In genomic region chr2:189581354-189582139, GRCh38 we compare ENCODE assay signal across 8 cellular contexts. TPM values are rescaled to one million over a fixed set of nuclear protein-coding genes. Genes with fewer than 3 reads are reported as not detected.
DNase-seq lines count a peak whose midpoint lies in the region; ATAC-seq and TF ChIP-seq lines count a peak whose summit lies in the region.

No MANE protein-coding gene starts in this region.

- H3K27ac Mint-ChIP-seq in activated CD8-positive, alpha-beta memory T cell treated with anti-CD3 and anti-CD28 coated beads, Interleukin-2, amount 10 ng/mL, durations not matched to agents 7 days and 5 days: no peak overlapping the region

- H3K27me3 ChIP-seq in SJCRH30 (0 out of 2 replicates have a peak, but pooled peaks cover 2% of the 10 kb centered on the region), mononuclear cell (ENCODE audit: insufficient read depth, low read length) (peaks cover 14% of the 10 kb centered on the region), uterus (no peaks in the 10 kb centered on the region)

- DNase-seq in activated CD8-positive, alpha-beta memory T cell treated with anti-CD3 and anti-CD28 coated beads, Interleukin-2, amount 10 ng/mL, durations not matched to agents 7 days and 5 days: no peak
- DNase-seq in activated CD8-positive, alpha-beta memory T cell treated with anti-CD3 and anti-CD28 coated beads, Interleukin-2, amount 50 U/mL, for 48 hours: no peak
- DNase-seq in SJCRH30 (peak in 1 of 2 experiments; percentile 42), uterus (peak in 1 of 2 donors; percentile 40), glomerular visceral epithelial cell (ENCODE audit: extremely low spot score) (no peak)
- peak; percentile 6 for DNase-seq in effector CD8-positive, alpha-beta T cell (lab: John Stamatoyannopoulos, UW)

- ATAC-seq in activated CD8-positive, alpha-beta memory T cell treated with anti-CD3 and anti-CD28 coated beads, Interleukin-2, amount 10 ng/mL, durations not matched to agents 7 days and 5 days: no peak
- ATAC-seq in activated CD4-positive, CD25-positive, alpha-beta regulatory T cell treated with anti-CD3 and anti-CD28 coated beads, Interleukin-2, amount 50 U/mL, for 24 hours: no peak

- CTCF ChIA-PET in activated CD8-positive, alpha-beta memory T cell treated with anti-CD3 and anti-CD28 coated beads, Interleukin-2, amount 10 ng/mL, durations not matched to agents 7 days and 5 days (lab: Charles Lee): interaction anchor here (1.2 to 1.9 kb wide), 2 partner anchors 78 to 79 kb away, joined by 4 to 5 read pairs; partner anchors contain the start of gene ASNSD1

- H3K4me1 ChIP-seq in SJCRH30: peaks cover 7% of the 10 kb centered on the region
- H3K4me1 ChIP-seq in mononuclear cell (ENCODE audit: insufficient read depth, low read length): peaks cover 39% of the 10 kb centered on the region
- H3K4me1 ChIP-seq in uterus: no peaks in the 10 kb centered on the region

- peaks cover 3% of the 10 kb centered on the region for H3K36me3 Mint-ChIP-seq in activated CD8-positive, alpha-beta memory T cell treated with anti-CD3 and anti-CD28 coated beads, Interleukin-2, amount 10 ng/mL, durations not matched to agents 7 days and 5 days

- no peak overlapping the region; the same call in 1 of the 2 replicates for H3K27ac ChIP-seq in SJCRH30
- peak overlapping the region; percentile 94 to 98 for H3K27ac ChIP-seq in uterus

- H3K27me3 Mint-ChIP-seq in activated CD8-positive, alpha-beta memory T cell treated with anti-CD3 and anti-CD28 coated beads, Interleukin-2, amount 10 ng/mL, durations not matched to agents 7 days and 5 days: peaks cover 51% of the 10 kb centered on the region

- no peaks in the 10 kb centered on the region for H3K9me3 ChIP-seq in SJCRH30 (replicated peaks)
- H3K9me3 ChIP-seq in mononuclear cell (ENCODE audit: low read depth, low read length): no peaks in the 10 kb centered on the region
- no peaks in the 10 kb centered on the region for H3K9me3 ChIP-seq in uterus

- peaks cover 24% of the 10 kb centered on the region for H3K4me1 Mint-ChIP-seq in activated CD8-positive, alpha-beta memory T cell treated with anti-CD3 and anti-CD28 coated beads, Interleukin-2, amount 10 ng/mL, durations not matched to agents 7 days and 5 days

- intact Hi-C loops in uterus (cut with DNase I; ENCODE audit: low total_unique reads): no loop called here

- no peaks in the 10 kb centered on the region for H3K9me3 Mint-ChIP-seq in activated CD8-positive, alpha-beta memory T cell treated with anti-CD3 and anti-CD28 coated beads, Interleukin-2, amount 10 ng/mL, durations not matched to agents 7 days and 5 days (ENCODE audit: low read depth)

- H3K4me3 Mint-ChIP-seq in activated CD8-positive, alpha-beta memory T cell treated with anti-CD3 and anti-CD28 coated beads, Interleukin-2, amount 10 ng/mL, durations not matched to agents 7 days and 5 days: peak overlapping the region; percentile 62

- H3K36me3 ChIP-seq in SJCRH30 (no peaks in the 10 kb centered on the region), uterus (no peaks in the 10 kb centered on the region)

- peak overlapping the region; percentile 69 for H3K4me3 ChIP-seq in SJCRH30
- H3K4me3 ChIP-seq in mononuclear cell (ENCODE audit: low read length): peak overlapping the region; percentile 53
- H3K4me3 ChIP-seq in uterus: peak overlapping the region; percentile 56 to 80

- TF ChIP-seq CTCF in uterus (IDR thresholded peaks at IDR 0.05): no peak

- TF ChIP-seq POLR2A in uterus (IDR thresholded peaks at IDR 0.05): no peak

RNA-seq across cellular contexts. Expression of gene SLC40A1, which starts 1.0 kb away (rescaled TPM):
- 1 to 10 TPM in 1 of 2 experiments, under 1 TPM in 1; 0.47 to 1.3 TPM for total RNA-seq in activated CD8-positive, alpha-beta memory T cell treated with anti-CD3 and anti-CD28 coated beads, Interleukin-2, amount 10 ng/mL, durations not matched to agents 7 days and 5 days
- total RNA-seq in SJCRH30 (2014; rRNA removed; shearing (Covaris generic)): 44.9 and 48.3 TPM in 2 replicates
- total RNA-seq in mononuclear cell: 65.5 TPM
- total RNA-seq in uterus: 100 to 1,000 TPM in 3 of 4 donors, 10 to 100 TPM in 1; 87.1 to 252 (median 176) TPM

Comparison
In these comparisons a context has a peak if more than half of its experiments do, and no peak if none do; other contexts are left out.
1. RNA of gene SLC40A1, which starts 1.0 kb away (total RNA-seq): 87.1 to 252 TPM in uterus, 65.5 TPM in mononuclear cell (single experiment) and 44.9 to 48.3 TPM in SJCRH30; 0.47 to 1.3 TPM in activated CD8-positive, alpha-beta memory T cell treated with anti-CD3 and anti-CD28 coated beads, Interleukin-2, amount 10 ng/mL, durations not matched to agents 7 days and 5 days; every median in the first group is over 10 times any median in the second.
2. Peak in every context shown above with its lines, with median percentiles within 50 percentile points of each other: H3K4me3 ChIP-seq.